In genomic region chr9:114287763-114288232, GRCh38 we compare ENCODE assay signal across 16 cellular contexts. TPM values are rescaled to one million over a fixed set of nuclear protein-coding genes. Genes with fewer than 3 reads are reported as not detected.
DNase-seq lines count a peak whose midpoint lies in the region; ATAC-seq, FAIRE-seq and TF ChIP-seq lines count a peak whose summit lies in the region.
"Had no signal": no experiment of that assay in that cellular context is flagged by ENCODE, and none has a peak within 500 bp of the region (broad histone marks: within the 10 kb centered on the region; RNA-seq: fewer than 3 reads in every experiment).

No MANE protein-coding gene starts in this region.

- peak overlapping the region; percentile 6 for H3K18ac ChIP-seq in trophoblast cell (ENCODE audit: low read length)

- H3K9me3 ChIP-seq in NT2/D1 (ENCODE audit: insufficient read depth, low read length) (no peaks in the 10 kb centered on the region), trophoblast cell (ENCODE audit: insufficient read depth, low read depth, low read length) (peaks cover 8% of the 10 kb centered on the region)

- no peak overlapping the region for H4K8ac ChIP-seq in trophoblast cell (ENCODE audit: low read depth, low read length)

- DNase-seq in DMS 273 (lab: John Stamatoyannopoulos, UW; ENCODE audit: unreplicated experiment) (peak; percentile 51), DMS 273 treated with DMSO at 0.1 percent for 48 hours (lab: John Stamatoyannopoulos, UW) (no peak), NT2/D1 (ENCODE audit: low read depth, low spot score) (no peak), foreskin keratinocyte (no peak), trophoblast cell (no peak), frontal cortex (ENCODE audit: low spot score in 2 of 2) (no peak), GM13976 (ENCODE audit: low spot score) (no peak)
- DNase-seq: activated CD4-positive, CD25-positive, alpha-beta regulatory T cell treated with anti-CD3 and anti-CD28 coated beads, Interleukin-2, amount 50 U/mL, for 72 hours; CD4-positive, alpha-beta T cell; effector CD4-positive, alpha-beta T cell; immature natural killer cell; stimulated activated naive CD4-positive, alpha-beta T cell treated with Interleukin-2 at 50 U/mL for 16 hours had no signal

- no peak overlapping the region for H2AFZ ChIP-seq in trophoblast cell (ENCODE audit: insufficient read depth, low read length, poor library complexity)

- no peak overlapping the region for H3K4me3 ChIP-seq in NT2/D1 (ENCODE audit: insufficient read length, low read depth)
- H3K4me3 ChIP-seq in trophoblast cell (ENCODE audit: low read depth, low read length) = no peak overlapping the region

- H3K27ac ChIP-seq in foreskin keratinocyte (peak overlapping the region; percentile 99), trophoblast cell (ENCODE audit: low read depth, low read length) (peak overlapping the region; percentile 46)
- H3K27ac ChIP-seq: 22Rv1 had no signal

- TF ChIP-seq CTCF in foreskin keratinocyte (conservative IDR thresholded peaks at IDR 0.05) (no peak), GM13976 (IDR thresholded peaks at IDR 0.05; ENCODE audit: borderline replicate concordance, control extremely low read depth, extremely low read depth, insufficient read depth, missing control alignments) (no peak)

- no peak overlapping the region for H2AK5ac ChIP-seq in trophoblast cell (ENCODE audit: low read length)

- peaks cover 76% of the 10 kb centered on the region for H3K36me3 ChIP-seq in NT2/D1 (ENCODE audit: insufficient read depth, insufficient read length, low read length)
- H3K36me3 ChIP-seq in trophoblast cell (ENCODE audit: control insufficient read depth in 1 of 2, insufficient read depth in 2 of 2, low read length in 2 of 2) = peaks cover 35 to 40% of the 10 kb centered on the region in 2 experiments

- peak overlapping the region; percentile 46 for H3K9ac ChIP-seq in NT2/D1 (ENCODE audit: insufficient read length, low read depth)
- no peak overlapping the region for H3K9ac ChIP-seq in trophoblast cell (ENCODE audit: low read length)

- peak overlapping the region; percentile 4 for H3K14ac ChIP-seq in trophoblast cell (ENCODE audit: low read length)

- H3K27me3 ChIP-seq in NT2/D1 (ENCODE audit: insufficient read depth, insufficient read length) (no peaks in the 10 kb centered on the region), foreskin keratinocyte (no peaks in the 10 kb centered on the region), trophoblast cell (ENCODE audit: insufficient read depth, low read length) (no peaks in the 10 kb centered on the region)

- H3K4me2 ChIP-seq in trophoblast cell (ENCODE audit: low read length) = no peak overlapping the region

- in situ Hi-C loops in GM13976 (cut with MboI; ENCODE audit: low sequenced_read_pairs, unreplicated experiment) = loop anchor here (10.0 kb wide), 2 partner anchors 133 to 193 kb away; partner anchors contain the start of genes COL27A1 and KIF12

- H3K79me1 ChIP-seq in trophoblast cell (ENCODE audit: low read length) = peaks cover 24% of the 10 kb centered on the region

- H3K4ac ChIP-seq in trophoblast cell (ENCODE audit: low read depth, low read length) = no peak overlapping the region

- ATAC-seq in foreskin keratinocyte = no peak
- no peak for ATAC-seq in HG03280 (IDR thresholded peaks at IDR 0.05; ENCODE audit: unreplicated experiment)
- ATAC-seq: HepG2 had no signal

- H3K23ac ChIP-seq in trophoblast cell (ENCODE audit: low read length) = no peak overlapping the region

- FAIRE-seq in frontal cortex (lab: Jason Lieb, UNC) = no peak
- FAIRE-seq: GM12892, HepG2 had no signal

- peak overlapping the region; percentile 2 for H2BK120ac ChIP-seq in trophoblast cell (ENCODE audit: insufficient read depth, low read length, poor library complexity)

- H4K91ac ChIP-seq in trophoblast cell (ENCODE audit: low read depth, low read length) = peak overlapping the region; percentile 22

- no peak overlapping the region for H2BK5ac ChIP-seq in trophoblast cell (ENCODE audit: low read depth, low read length, poor library complexity)

- WGBS in trophoblast cell (ENCODE audit: extremely low coverage, insufficient coverage, insufficient read length) = no CpG with 5 or more reads among the region's 15 CpGs

- peak overlapping the region; percentile 39 for H2BK12ac ChIP-seq in trophoblast cell (ENCODE audit: low read length)

- H4K12ac ChIP-seq in trophoblast cell (ENCODE audit: low read depth, low read length) = no peak overlapping the region

- H3K79me2 ChIP-seq in trophoblast cell (ENCODE audit: control insufficient read depth, insufficient read depth, low read length, poor library complexity) = no peaks in the 10 kb centered on the region

- peaks cover 23% of the 10 kb centered on the region for H3K4me1 ChIP-seq in NT2/D1 (ENCODE audit: insufficient read depth, insufficient read length)
- peaks cover 21% of the 10 kb centered on the region for H3K4me1 ChIP-seq in foreskin keratinocyte
- peaks cover 20 to 27% of the 10 kb centered on the region in 2 experiments for H3K4me1 ChIP-seq in trophoblast cell (ENCODE audit: control insufficient read depth in 1 of 2, insufficient read depth in 2 of 2, low read length in 2 of 2)

RNA-seq across cellular contexts. Expression of gene ORM1, which starts 35.1 kb away (rescaled TPM):
- not detected in 2 replicates for total RNA-seq in foreskin keratinocyte
- polyA plus RNA-seq in foreskin keratinocyte = not detected in 2 replicates
- 0.07 and 0.08 TPM in 2 replicates for polyA plus RNA-seq in trophoblast cell (2013)
- 0.82 TPM for total RNA-seq in frontal cortex
- total RNA-seq: CD4-positive, alpha-beta T cell had no signal
- polyA plus RNA-seq: immature natural killer cell had no signal

RNA-seq across cellular contexts. Expression of gene ORM2, which starts 41.9 kb away (rescaled TPM):
- total RNA-seq in foreskin keratinocyte = not detected in 2 replicates
- polyA plus RNA-seq in foreskin keratinocyte = not detected in 2 replicates
- 0.08 TPM in 1 of 2 replicates, not detected in the other for polyA plus RNA-seq in trophoblast cell (2013)
- total RNA-seq in frontal cortex = not detected
- total RNA-seq: CD4-positive, alpha-beta T cell had no signal
- polyA plus RNA-seq: immature natural killer cell had no signal
